In the genomic region with DNA sequence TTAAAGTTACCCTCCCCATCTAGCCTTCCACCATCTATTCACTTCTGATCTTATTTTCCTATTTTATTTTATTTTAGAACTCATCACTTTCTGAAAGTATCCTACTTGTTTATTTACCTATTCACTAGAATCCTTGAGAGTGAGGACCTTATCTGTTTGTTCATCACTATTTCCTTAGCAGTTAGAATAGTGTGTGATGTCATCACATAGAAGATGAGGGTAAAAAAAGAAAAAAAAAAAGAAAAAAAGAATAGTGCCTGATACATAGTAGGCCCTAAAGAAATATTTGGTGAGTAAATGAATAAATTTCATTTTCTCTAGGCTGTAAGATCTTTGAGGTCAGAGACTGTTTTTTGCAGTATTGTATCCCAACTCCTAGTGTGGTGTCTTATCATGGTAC, we compare ENCODE assay signal across 31 cellular contexts. TPM values are rescaled to one million over a fixed set of nuclear protein-coding genes. Genes with fewer than 3 reads are reported as not detected.
"Had no signal": no experiment of that assay in that cellular context is flagged by ENCODE, and none has a peak within 500 bp of the region (broad histone marks: within the 10 kb centered on the region; RNA-seq: fewer than 3 reads in every experiment).

No MANE protein-coding gene starts in this region.

- H3K4me1 Mint-ChIP-seq: endodermal cell had no signal

- H3K9me3 Mint-ChIP-seq: dendritic cell treated with granulocyte-macrophage colony-stimulating factor and Interleukin-4, amounts not matched to agents 40 ng/mL and 50 ng/mL, for 4 days; effector memory CD8-positive, alpha-beta T cell; endodermal cell had no signal

- ATAC-seq: effector memory CD8-positive, alpha-beta T cell; esophagus mucosa; foreskin keratinocyte; gastrocnemius medialis; gastroesophageal sphincter; heart left ventricle; heart right ventricle had no signal

- H3K27me3 Mint-ChIP-seq: dendritic cell treated with granulocyte-macrophage colony-stimulating factor and Interleukin-4, amounts not matched to agents 40 ng/mL and 50 ng/mL, for 4 days; effector memory CD8-positive, alpha-beta T cell had no signal

- DNase-seq: colonic mucosa; cortex of kidney; dermis blood vessel endothelial cell; dorsolateral prefrontal cortex; effector CD4-positive, alpha-beta T cell; effector CD8-positive, alpha-beta T cell; effector memory CD4-positive, alpha-beta T cell; effector memory CD8-positive, alpha-beta T cell; endodermal cell; esophagus squamous epithelium; foreskin fibroblast; foreskin keratinocyte; foreskin melanocyte; gastrocnemius medialis; glutamatergic neuron; head of caudate nucleus; heart left ventricle; heart right ventricle had no signal

- H3K4me1 ChIP-seq: colonic mucosa, esophagus muscularis mucosa, esophagus squamous epithelium, foreskin keratinocyte, gastrocnemius medialis, gastroesophageal sphincter, heart right ventricle had no signal

- H3K36me3 ChIP-seq: colonic mucosa had no signal

- H3K27me3 ChIP-seq: colonic mucosa, dorsolateral prefrontal cortex, esophagus muscularis mucosa, esophagus squamous epithelium, foreskin keratinocyte, gastrocnemius medialis, gastroesophageal sphincter, heart left ventricle, heart right ventricle had no signal

- H3K9me3 ChIP-seq: colonic mucosa, esophagus muscularis mucosa, esophagus squamous epithelium, gastrocnemius medialis, gastroesophageal sphincter, heart left ventricle, heart right ventricle had no signal

- FAIRE-seq: colon, endometrium, endothelial cell of umbilical vein, frontal cortex had no signal

- H3K27ac ChIP-seq: colonic mucosa, coronary artery, dorsolateral prefrontal cortex, epithelial cell of prostate, esophagus muscularis mucosa, esophagus squamous epithelium, foreskin keratinocyte, gastrocnemius medialis, gastroesophageal sphincter, heart left ventricle, heart right ventricle had no signal

- H3K27ac Mint-ChIP-seq: dendritic cell treated with granulocyte-macrophage colony-stimulating factor and Interleukin-4, amounts not matched to agents 40 ng/mL and 50 ng/mL, for 4 days; endodermal cell had no signal

- H3K4me3 Mint-ChIP-seq: dendritic cell treated with granulocyte-macrophage colony-stimulating factor and Interleukin-4, amounts not matched to agents 40 ng/mL and 50 ng/mL, for 4 days; effector memory CD8-positive, alpha-beta T cell; endodermal cell had no signal

- H3K4me3 ChIP-seq: colonic mucosa, coronary artery, dorsolateral prefrontal cortex, esophagus muscularis mucosa, esophagus squamous epithelium, gastrocnemius medialis, gastroesophageal sphincter, heart left ventricle, heart right ventricle had no signal

RNA-seq across cellular contexts. Expression of gene DNAJB13, which starts 37.4 kb away (rescaled TPM):
- total RNA-seq: colonic mucosa, dermis blood vessel endothelial cell, dermis microvascular lymphatic vessel endothelial cell, esophagus mucosa, esophagus muscularis mucosa, esophagus squamous epithelium, frontal cortex, gastrocnemius medialis, gastroesophageal sphincter, glomerular endothelial cell, heart left ventricle, heart right ventricle had no signal
- polyA plus RNA-seq: esophagus, foreskin keratinocyte, heart right ventricle had no signal
